Comparison of ENCODE assay signal across 8 cellular contexts in the genomic region with DNA sequence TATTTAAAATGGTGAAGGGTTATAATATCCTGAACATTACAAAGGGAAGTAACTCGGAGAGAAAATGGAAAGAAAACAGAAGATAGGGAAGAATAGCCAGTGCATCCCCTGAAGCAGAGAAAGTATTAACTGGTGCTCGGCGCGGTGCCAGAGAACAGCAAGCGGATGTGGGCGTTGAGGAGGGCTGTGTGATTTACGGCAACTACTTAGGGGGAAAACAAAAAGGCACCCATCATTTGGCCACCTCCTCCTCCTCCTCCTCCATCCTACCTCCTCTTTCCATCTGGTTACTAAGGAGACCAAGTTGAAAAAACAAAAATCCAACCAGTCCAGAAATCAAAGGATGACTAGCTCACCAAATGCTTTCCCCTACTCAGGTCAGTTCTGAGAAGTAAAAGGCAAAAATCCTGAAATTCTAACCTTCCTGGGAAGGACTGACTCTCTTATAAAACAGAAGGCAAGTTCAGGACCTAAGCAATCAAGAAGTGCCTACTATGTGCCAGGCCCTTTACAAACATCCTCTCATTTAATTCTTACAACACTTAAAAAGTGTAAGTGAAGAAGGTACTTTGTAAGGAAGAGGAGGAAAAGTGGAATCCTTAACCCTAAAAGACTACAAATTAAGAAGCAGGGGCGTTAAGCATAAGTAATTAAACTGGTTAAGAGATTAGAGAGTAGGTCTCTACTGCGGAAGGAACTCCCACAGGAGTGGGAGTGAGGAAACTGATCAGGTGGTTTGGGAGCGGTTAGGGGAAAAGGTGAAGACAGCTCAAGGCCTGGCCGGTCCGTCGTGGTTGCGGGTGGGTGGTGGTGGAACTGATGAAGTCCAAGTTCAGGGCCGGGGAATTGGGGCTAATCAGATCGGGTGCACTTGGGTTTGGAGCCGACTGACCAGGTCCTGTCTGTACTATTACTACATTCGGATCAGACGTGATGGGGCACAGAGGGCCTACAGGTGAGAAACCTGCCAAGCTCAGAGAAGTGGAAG. TPM values are rescaled to one million over a fixed set of nuclear protein-coding genes. Genes with fewer than 3 reads are reported as not detected.
DNase-seq lines count a peak whose midpoint lies in the region; ATAC-seq and TF ChIP-seq lines count a peak whose summit lies in the region.

No MANE protein-coding gene starts in this region.

- peaks cover 3% of the 10 kb centered on the region for H3K36me3 ChIP-seq in brain microvascular endothelial cell (replicated peaks)

- H3K27me3 ChIP-seq in brain microvascular endothelial cell (replicated peaks) = no peaks in the 10 kb centered on the region

- no peak overlapping the region for H3K27ac ChIP-seq in brain microvascular endothelial cell

- TF ChIP-seq CTCF in brain microvascular endothelial cell (IDR thresholded peaks at IDR 0.05; ENCODE audit: low read depth, low read length, missing control alignments) = no peak

- peak; percentile 70 for DNase-seq in Caki2 (ENCODE audit: low read depth)
- DNase-seq in RKO (ENCODE audit: low spot score) = peak; percentile 94
- DNase-seq in brain microvascular endothelial cell = no peak
- DNase-seq in kidney tubule cell (ENCODE audit: low spot score) = peak; percentile 62
- DNase-seq in stimulated activated CD8-positive, alpha-beta memory T cell treated with anti-CD3 and anti-CD28 coated beads, Interleukin-4, amount 100 ng/mL, for 48 hours = peak; percentile 38
- DNase-seq in NCI-H146 (lab: John Stamatoyannopoulos, UW) = no peak

- ATAC-seq in HG03135 (IDR thresholded peaks at IDR 0.05; ENCODE audit: unreplicated experiment) (peak; percentile 15), GM18511 (IDR thresholded peaks at IDR 0.05; ENCODE audit: unreplicated experiment) (no peak)

- in situ Hi-C loops in Caki2 (cut with HindIII; ENCODE audit: low pct_unique_long_range_greater_than_20kb, low sequenced_read_pairs) (no loop called here), brain microvascular endothelial cell (cut with HindIII; ENCODE audit: low pct_ligation_motif_present, low sequenced_read_pairs) (no loop called here)

- peak overlapping the region; percentile 81 for H3K4me3 ChIP-seq in brain microvascular endothelial cell (ENCODE audit: low read depth, low read length)

RNA-seq across cellular contexts. Expression of gene MED27, which starts 1.0 kb away (rescaled TPM):
- 31.9 and 72.8 TPM in 2 replicates for total RNA-seq in Caki2 (2014; rRNA removed; shearing (Covaris generic); ENCODE audit: low replicate concordance)

Comparison
In these comparisons a context has a peak if more than half of its experiments do, and no peak if none do; other contexts are left out.
1. DNase-seq: peak in Caki2 (single experiment), RKO (single experiment), kidney tubule cell (single experiment) and stimulated activated CD8-positive, alpha-beta memory T cell treated with anti-CD3 and anti-CD28 coated beads, Interleukin-4, amount 100 ng/mL, for 48 hours (single experiment); none in brain microvascular endothelial cell (single experiment) and NCI-H146 (single experiment).